ENCODE assay signal across 12 cellular contexts in genomic region chr3:32455609-32456428, GRCh38. TPM values are rescaled to one million over a fixed set of nuclear protein-coding genes. Genes with fewer than 3 reads are reported as not detected.
DNase-seq lines count a peak whose midpoint lies in the region; ATAC-seq and TF ChIP-seq lines count a peak whose summit lies in the region.
"Had no signal": no experiment of that assay in that cellular context is flagged by ENCODE, and none has a peak within 500 bp of the region (broad histone marks: within the 10 kb centered on the region; RNA-seq: fewer than 3 reads in every experiment).

No MANE protein-coding gene starts in this region.

- no peaks in the 10 kb centered on the region for H3K9me3 Mint-ChIP-seq in activated CD8-positive, alpha-beta T cell treated with anti-CD3 and anti-CD28 coated beads, Interleukin-2, amount 10 ng/mL, durations not matched to agents 7 days and 5 days (ENCODE audit: insufficient read depth)
- H3K9me3 Mint-ChIP-seq in activated CD8-positive, alpha-beta T cell treated with anti-CD3 and anti-CD28 coated beads for 36 hours, result no peaks in the 10 kb centered on the region
- peaks cover 2 to 4% of the 10 kb centered on the region in 2 donors for H3K9me3 Mint-ChIP-seq in stimulated activated naive B cell treated with anti-CD40 and anti-IgM and Interleukin-4, amounts not matched to agents 10 μg/mL and 1 μg/mL and 100 μg/mL, for 72 hours

- peaks cover 50% of the 10 kb centered on the region for H3K4me1 Mint-ChIP-seq in activated CD8-positive, alpha-beta T cell treated with anti-CD3 and anti-CD28 coated beads, Interleukin-2, amount 10 ng/mL, durations not matched to agents 7 days and 5 days (ENCODE audit: low read depth)
- peaks cover 45% of the 10 kb centered on the region for H3K4me1 Mint-ChIP-seq in activated CD8-positive, alpha-beta T cell treated with anti-CD3 and anti-CD28 coated beads for 36 hours (ENCODE audit: low read depth)
- H3K4me1 Mint-ChIP-seq in stimulated activated naive B cell treated with anti-CD40 and anti-IgM and Interleukin-4, amounts not matched to agents 10 μg/mL and 1 μg/mL and 100 μg/mL, for 72 hours, result peaks cover 42 to 56% of the 10 kb centered on the region in 2 donors

- no peaks in the 10 kb centered on the region for H4K20me1 ChIP-seq in Loucy (ENCODE audit: insufficient read depth, low read length, poor library complexity, severe bottlenecking)

- peak overlapping the region; percentile 83 for H3K27ac Mint-ChIP-seq in activated CD8-positive, alpha-beta T cell treated with anti-CD3 and anti-CD28 coated beads, Interleukin-2, amount 10 ng/mL, durations not matched to agents 7 days and 5 days
- H3K27ac Mint-ChIP-seq in activated CD8-positive, alpha-beta T cell treated with anti-CD3 and anti-CD28 coated beads for 36 hours, result no peak overlapping the region
- H3K27ac Mint-ChIP-seq in stimulated activated naive B cell treated with anti-CD40 and anti-IgM and Interleukin-4, amounts not matched to agents 10 μg/mL and 1 μg/mL and 100 μg/mL, for 72 hours, result peak overlapping the region; percentile 73

- H3K4me3 ChIP-seq in Loucy (ENCODE audit: low read length, poor library complexity, severe bottlenecking) (no peak overlapping the region), colonic mucosa (no peak overlapping the region)
- H3K4me3 ChIP-seq: K562, tibial nerve had no signal

- CTCF ChIA-PET in activated CD8-positive, alpha-beta T cell treated with anti-CD3 and anti-CD28 coated beads, Interleukin-2, amount 10 ng/mL, durations not matched to agents 7 days and 5 days (lab: Charles Lee), result interaction anchor here (0.7 to 5.6 kb wide), 6 partner anchors 12 to 84 kb away, joined by 3 to 25 read pairs (median 15); no protein-coding TSS in a partner anchor
- CTCF ChIA-PET in activated CD8-positive, alpha-beta T cell treated with anti-CD3 and anti-CD28 coated beads for 36 hours (lab: Charles Lee), result interaction anchor here (0.8 to 4.4 kb wide), 7 partner anchors 11 to 81 kb away, joined by 3 to 38 read pairs (median 4); no protein-coding TSS in a partner anchor

- intact Hi-C loops in activated CD8-positive, alpha-beta T cell treated with anti-CD3 and anti-CD28 coated beads for 36 hours (cut with micrococcal nuclease), result no loop called here
- intact Hi-C loops in colonic mucosa (cut with DNase I), result no loop called here

- TF ChIP-seq POLR2A in erythroblast (IDR thresholded peaks at IDR 0.05; ENCODE audit: low read length), result no peak

- TF ChIP-seq CTCF in activated CD8-positive, alpha-beta T cell treated with anti-CD3 and anti-CD28 coated beads for 36 hours (IDR thresholded peaks at IDR 0.05), result no peak
- TF ChIP-seq CTCF in Loucy (conservative IDR thresholded peaks at IDR 0.05; ENCODE audit: low read length) (no peak), colonic mucosa (IDR thresholded peaks at IDR 0.05) (no peak)

- H3K36me3 ChIP-seq in Loucy (ENCODE audit: insufficient read depth, low read length) (peaks cover 16% of the 10 kb centered on the region; the same call in 1 of the 2 replicates), colonic mucosa (no peaks in the 10 kb centered on the region)

- peaks cover 37% of the 10 kb centered on the region for H3K36me3 Mint-ChIP-seq in activated CD8-positive, alpha-beta T cell treated with anti-CD3 and anti-CD28 coated beads, Interleukin-2, amount 10 ng/mL, durations not matched to agents 7 days and 5 days (ENCODE audit: low read depth)
- peaks cover 22% of the 10 kb centered on the region for H3K36me3 Mint-ChIP-seq in activated CD8-positive, alpha-beta T cell treated with anti-CD3 and anti-CD28 coated beads for 36 hours (ENCODE audit: low read depth)
- H3K36me3 Mint-ChIP-seq in stimulated activated naive B cell treated with anti-CD40 and anti-IgM and Interleukin-4, amounts not matched to agents 10 μg/mL and 1 μg/mL and 100 μg/mL, for 72 hours, result peaks cover 34 to 49% of the 10 kb centered on the region in 2 donors

- POLR2A ChIA-PET in activated CD8-positive, alpha-beta T cell treated with anti-CD3 and anti-CD28 coated beads, Interleukin-2, amount 10 ng/mL, durations not matched to agents 7 days and 5 days (lab: Charles Lee), result interaction anchor here (0.6 to 2.2 kb wide), 8 partner anchors 9 to 41 kb away, joined by 3 to 11 read pairs (median 4); no protein-coding TSS in a partner anchor
- POLR2A ChIA-PET in activated CD8-positive, alpha-beta T cell treated with anti-CD3 and anti-CD28 coated beads for 36 hours (lab: Charles Lee), result interaction anchor here (0.6 to 2.5 kb wide), 9 partner anchors 17 to 65 kb away, joined by 3 to 8 read pairs (median 5); no protein-coding TSS in a partner anchor

- H3K9ac ChIP-seq in Loucy (ENCODE audit: low read depth, low read length, poor library complexity, severe bottlenecking) (peak overlapping the region; percentile 25), colonic mucosa (ENCODE audit: low read depth in 2 of 2, low read length in 2 of 2) (no peak overlapping the region)

- no peak overlapping the region for H2AFZ ChIP-seq in Loucy (ENCODE audit: low read length)

- H3K4me1 ChIP-seq in Loucy (ENCODE audit: insufficient read depth, low read length, poor library complexity, severe bottlenecking) (peaks cover 45% of the 10 kb centered on the region), colonic mucosa (no peaks in the 10 kb centered on the region)

- no peaks in the 10 kb centered on the region for H3K9me2 ChIP-seq in Loucy (replicated peaks; ENCODE audit: low read depth, low read length)

- H3K27me3 Mint-ChIP-seq in activated CD8-positive, alpha-beta T cell treated with anti-CD3 and anti-CD28 coated beads, Interleukin-2, amount 10 ng/mL, durations not matched to agents 7 days and 5 days (ENCODE audit: low read depth), result no peaks in the 10 kb centered on the region
- no peaks in the 10 kb centered on the region for H3K27me3 Mint-ChIP-seq in activated CD8-positive, alpha-beta T cell treated with anti-CD3 and anti-CD28 coated beads for 36 hours
- H3K27me3 Mint-ChIP-seq in stimulated activated naive B cell treated with anti-CD40 and anti-IgM and Interleukin-4, amounts not matched to agents 10 μg/mL and 1 μg/mL and 100 μg/mL, for 72 hours, result no peaks in the 10 kb centered on the region

- no peak for DNase-seq in activated CD8-positive, alpha-beta T cell treated with anti-CD3 and anti-CD28 coated beads, Interleukin-2, amount 10 ng/mL, durations not matched to agents 7 days and 5 days
- no peak for DNase-seq in activated CD8-positive, alpha-beta T cell treated with anti-CD3 and anti-CD28 coated beads for 36 hours
- peak; percentile 16 for DNase-seq in colonic mucosa
- no peak for DNase-seq in stimulated activated naive B cell treated with anti-CD40 and anti-IgM and Interleukin-4, amounts not matched to agents 10 μg/mL and 1 μg/mL and 100 μg/mL, for 72 hours
- no peak for DNase-seq in erythroblast (lab: John Stamatoyannopoulos, UW)
- no peak for DNase-seq in GM19240 (ENCODE audit: insufficient read length, low spot score)
- DNase-seq in AG08396 (ENCODE audit: low spot score), result no peak
- DNase-seq: midbrain, NCI-H2029 treated with DMSO at 0.1 percent for 48 hours had no signal

- H3K4me3 Mint-ChIP-seq in activated CD8-positive, alpha-beta T cell treated with anti-CD3 and anti-CD28 coated beads, Interleukin-2, amount 10 ng/mL, durations not matched to agents 7 days and 5 days, result peak overlapping the region; percentile 28
- no peak overlapping the region for H3K4me3 Mint-ChIP-seq in activated CD8-positive, alpha-beta T cell treated with anti-CD3 and anti-CD28 coated beads for 36 hours
- H3K4me3 Mint-ChIP-seq in stimulated activated naive B cell treated with anti-CD40 and anti-IgM and Interleukin-4, amounts not matched to agents 10 μg/mL and 1 μg/mL and 100 μg/mL, for 72 hours, result peak overlapping the region in 1 of 2 donors; percentile 39

- no peak overlapping the region for H3K4me2 ChIP-seq in Loucy (ENCODE audit: low read depth, low read length, poor library complexity, severe bottlenecking)

- no peak overlapping the region for H3K27ac ChIP-seq in colonic mucosa
- H3K27ac ChIP-seq: tibial nerve had no signal

- 0 out of 2 replicates have a peak, but pooled peaks cover 8% of the 10 kb centered on the region for H3F3A ChIP-seq in Loucy (ENCODE audit: low read depth)

- ATAC-seq in activated CD8-positive, alpha-beta T cell treated with anti-CD3 and anti-CD28 coated beads, Interleukin-2, amount 10 ng/mL, durations not matched to agents 7 days and 5 days, result no peak
- no peak for ATAC-seq in activated CD8-positive, alpha-beta T cell treated with anti-CD3 and anti-CD28 coated beads for 36 hours
- no peak for ATAC-seq in stimulated activated naive B cell treated with anti-CD40 and anti-IgM and Interleukin-4, amounts not matched to agents 10 μg/mL and 1 μg/mL and 100 μg/mL, for 72 hours (replicated peaks)

- H3K9me3 ChIP-seq in Loucy (ENCODE audit: insufficient read depth, low read depth, low read length), result no peaks in the 10 kb centered on the region
- no peaks in the 10 kb centered on the region for H3K9me3 ChIP-seq in colonic mucosa
- H3K9me3 ChIP-seq: tibial nerve had no signal

- H3K27me3 ChIP-seq in Loucy (ENCODE audit: insufficient read depth, low read length, poor library complexity, severe bottlenecking) (no peaks in the 10 kb centered on the region), colonic mucosa (no peaks in the 10 kb centered on the region)
- H3K27me3 ChIP-seq: tibial nerve had no signal

- H3K79me2 ChIP-seq in Loucy (ENCODE audit: insufficient read depth, low read length), result no peaks in the 10 kb centered on the region

RNA-seq across cellular contexts. Expression of gene CMTM6, which starts 46.8 kb away (rescaled TPM):
- 10 to 100 TPM; 49.1 to 51.5 TPM for total RNA-seq in activated CD8-positive, alpha-beta T cell treated with anti-CD3 and anti-CD28 coated beads, Interleukin-2, amount 10 ng/mL, durations not matched to agents 7 days and 5 days
- 10 to 100 TPM; 49.8 to 50.1 TPM for total RNA-seq in activated CD8-positive, alpha-beta T cell treated with anti-CD3 and anti-CD28 coated beads for 36 hours
- 10 to 100 TPM; 55.3 to 73.7 TPM for total RNA-seq in colonic mucosa
